8 cellular contexts compared by ENCODE assay signal in genomic region chr13:74287672-74288169, GRCh38.
A peak's percentile ranks its signal among the peaks of the same experiment; 100 is the strongest.
DNase-seq lines count a peak whose midpoint lies in the region; ATAC-seq and TF ChIP-seq lines count a peak whose summit lies in the region.

No MANE protein-coding gene starts in this region.

- TF ChIP-seq EP300 in Ishikawa (IDR thresholded peaks at IDR 0.05; ENCODE audit: borderline replicate concordance), result no peak
- no peak for TF ChIP-seq EP300 in SK-N-SH (IDR thresholded peaks at IDR 0.05; ENCODE audit: borderline replicate concordance in 1 of 2, low read depth in 1 of 2, low read length in 1 of 2)

- no peaks in the 10 kb centered on the region for H3K79me2 ChIP-seq in SK-N-SH (ENCODE audit: insufficient read depth)

- peak overlapping the region; percentile 88 for H2AFZ ChIP-seq in SK-N-SH (ENCODE audit: low read depth)

- peaks cover 81% of the 10 kb centered on the region for H3K4me1 Mint-ChIP-seq in activated naive CD4-positive, alpha-beta T cell treated with anti-CD3 and anti-CD28 coated beads, Interleukin-2, amount 50 U/mL, for 24 hours

- H3K9ac ChIP-seq in SK-N-SH, result peak overlapping the region; percentile 31; the same call in 1 of the 2 replicates

- ATAC-seq in Right ventricle myocardium superior (ENCODE audit: poor library complexity), result peak; percentile 61

- H3K27me3 ChIP-seq in SK-N-SH (ENCODE audit: insufficient read depth) (no peaks in the 10 kb centered on the region), thyroid gland (no peaks in the 10 kb centered on the region)

- WGBS in SK-N-SH (ENCODE audit: low lambda C conversion rate), result 10% methylated on average over 5 of the region's 5 CpGs
- 1 to 4% methylated on average over 5 of the region's 5 CpGs for WGBS in thyroid gland, 2 donors

- peaks cover 33 to 42% of the 10 kb centered on the region in 2 experiments for H3K4me1 ChIP-seq in SK-N-SH (ENCODE audit: control insufficient read depth in 1 of 2, insufficient read depth in 2 of 2, low read depth in 1 of 2, low read length in 1 of 2)
- H3K4me1 ChIP-seq in thyroid gland, result peaks cover 26 to 41% of the 10 kb centered on the region in 2 donors

- intact Hi-C loops in Right ventricle myocardium superior (cut with DNase I), result loop anchor here (5.0 to 10.0 kb wide), 3 partner anchors 133 to 533 kb away; no protein-coding TSS in a partner anchor
- intact Hi-C loops in posterior vena cava (cut with DNase I), result loop anchor here in 1 of 2 donors (10.0 kb wide), 1 partner anchor 143 kb away; no protein-coding TSS in a partner anchor
- intact Hi-C loops in thyroid gland (cut with DNase I), result loop anchor here (10.0 kb wide), 1 partner anchor 453 kb away; no protein-coding TSS in a partner anchor

- peak overlapping the region; percentile 96 for H3K27ac Mint-ChIP-seq in activated naive CD4-positive, alpha-beta T cell treated with anti-CD3 and anti-CD28 coated beads, Interleukin-2, amount 50 U/mL, for 24 hours

- TF ChIP-seq CTCF in SK-N-SH (IDR thresholded peaks at IDR 0.05), result no peak
- no peak for TF ChIP-seq CTCF in thyroid gland (IDR thresholded peaks at IDR 0.05)

- H3K9me3 ChIP-seq in SK-N-SH (no peaks in the 10 kb centered on the region), thyroid gland (no peaks in the 10 kb centered on the region)

- no peaks in the 10 kb centered on the region for H4K20me1 ChIP-seq in SK-N-SH (ENCODE audit: insufficient read depth)

- DNase-seq in NCI-H82 (lab: John Stamatoyannopoulos, UW) (peak; percentile 68), NCI-H82 treated with DMSO at 0.1 percent for 48 hours (lab: John Stamatoyannopoulos, UW; ENCODE audit: unreplicated experiment) (no peak), SK-N-SH (peak; percentile 56), Right ventricle myocardium superior (peak; percentile 85), posterior vena cava (ENCODE audit: low spot score) (peak; percentile 91), thyroid gland (peak; percentile 94 to 95)

- peak overlapping the region; percentile 80 for H3K4me2 ChIP-seq in SK-N-SH

- POLR2A ChIA-PET in SK-N-SH (lab: Yijun Ruan, JAX), result interaction anchor here (1.9 to 3.7 kb wide), 3 partner anchors 152 to 932 kb away, joined by 6 to 19 read pairs (median 12); no protein-coding TSS in a partner anchor

- peak overlapping the region; percentile 82 for H3K4me3 Mint-ChIP-seq in activated naive CD4-positive, alpha-beta T cell treated with anti-CD3 and anti-CD28 coated beads, Interleukin-2, amount 50 U/mL, for 24 hours

- CTCF ChIA-PET in SK-N-SH (lab: Yijun Ruan, JAX), result interaction anchor here (0.7 to 5.6 kb wide), 38 partner anchors 10 to 971 kb away, joined by 3 to 67 read pairs (median 6); partner anchors contain the start of gene KLF12

- peaks cover 13% of the 10 kb centered on the region for H3F3A ChIP-seq in SK-N-SH (replicated peaks; ENCODE audit: insufficient read depth)

- no peak for TF ChIP-seq RAD21 in Ishikawa (IDR thresholded peaks at IDR 0.05; ENCODE audit: low read depth)
- TF ChIP-seq RAD21 in SK-N-SH (IDR thresholded peaks at IDR 0.05; ENCODE audit: low read length), result no peak

- TF ChIP-seq POLR2A in thyroid gland (IDR thresholded peaks at IDR 0.05), result no peak

- no peaks in the 10 kb centered on the region for H3K36me3 ChIP-seq in SK-N-SH (replicated peaks in 1 of 2; ENCODE audit: control insufficient read depth in 1 of 2, insufficient read depth in 2 of 2, low read length in 1 of 2)
- H3K36me3 ChIP-seq in thyroid gland, result no peaks in the 10 kb centered on the region

- H3K4me3 ChIP-seq in SK-N-SH (ENCODE audit: low read depth in 2 of 2, low read length in 1 of 2), result peak overlapping the region; percentile 33 to 41
- H3K4me3 ChIP-seq in thyroid gland (replicated peaks in 1 of 3), result no peak overlapping the region

- H3K9me3 Mint-ChIP-seq in activated naive CD4-positive, alpha-beta T cell treated with anti-CD3 and anti-CD28 coated beads, Interleukin-2, amount 50 U/mL, for 24 hours, result no peaks in the 10 kb centered on the region

- H3K27me3 Mint-ChIP-seq in activated naive CD4-positive, alpha-beta T cell treated with anti-CD3 and anti-CD28 coated beads, Interleukin-2, amount 50 U/mL, for 24 hours, result no peaks in the 10 kb centered on the region

- no peaks in the 10 kb centered on the region for H3K36me3 Mint-ChIP-seq in activated naive CD4-positive, alpha-beta T cell treated with anti-CD3 and anti-CD28 coated beads, Interleukin-2, amount 50 U/mL, for 24 hours

- H3K27ac ChIP-seq in SK-N-SH (ENCODE audit: low read depth in 2 of 2, low read length in 1 of 2), result peak overlapping the region; percentile 51 to 98; a peak in 3 of 4 replicates
- H3K27ac ChIP-seq in thyroid gland, result peak overlapping the region in 1 of 3 donors; percentile 45

- H3K9me2 ChIP-seq in SK-N-SH, result no peaks in the 10 kb centered on the region

TF ChIP-seq in Ishikawa, 13 proteins besides CTCF, POLR2A, EP300 and RAD21:
- TF ChIP-seq CEBPB (IDR thresholded peaks at IDR 0.05) (peak; percentile 51; the same call in 1 of the 2 replicates), EGR1 (IDR thresholded peaks at IDR 0.05) (no peak)

TF ChIP-seq in SK-N-SH, 30 proteins besides CTCF, POLR2A, EP300 and RAD21:
- peak; percentile 86 for TF ChIP-seq RFX5 (IDR thresholded peaks at IDR 0.05; ENCODE audit: low read length)
- TF ChIP-seq GATA2 (CRISPR knock-in tag; IDR thresholded peaks at IDR 0.05), result peak; percentile 47
- peak; percentile 6 for TF ChIP-seq CHD2 (IDR thresholded peaks at IDR 0.05; ENCODE audit: low read length, partially characterized antibody)
- TF ChIP-seq MEF2A (IDR thresholded peaks at IDR 0.05; ENCODE audit: borderline replicate concordance, low read depth), result 0 out of 2 replicates have a peak, but pooled peaks have one; percentile 32
- no peak for TF ChIP-seq POLR2AphosphoS5 (IDR thresholded peaks at IDR 0.05; ENCODE audit: low read depth, low read length)
- peak; percentile 32 for TF ChIP-seq NFIC (IDR thresholded peaks at IDR 0.05; ENCODE audit: borderline replicate concordance)
- 0 out of 2 replicates have a peak, but pooled peaks have one; percentile 36 for TF ChIP-seq RXRA (IDR thresholded peaks at IDR 0.05; ENCODE audit: borderline replicate concordance, low read depth)
- peak; percentile 25; the same call in 1 of the 2 replicates for TF ChIP-seq PBX3 (IDR thresholded peaks at IDR 0.05)
- TF ChIP-seq USF1 (IDR thresholded peaks at IDR 0.05; ENCODE audit: borderline replicate concordance, low read depth), result no peak
- no peak for TF ChIP-seq TCF12 (IDR thresholded peaks at IDR 0.05)
- TF ChIP-seq MXI1 (IDR thresholded peaks at IDR 0.05; ENCODE audit: low read depth, low read length), result 0 out of 2 replicates have a peak, but pooled peaks have one; percentile 37

Comparison
In these comparisons a context has a peak if more than half of its experiments do, and no peak if none do; other contexts are left out.
1. H3K4me3 ChIP-seq: peak in SK-N-SH (2 of 2); none in thyroid gland (0 of 3).